18 cellular contexts compared by ENCODE assay signal in genomic region chr16:48232459-48233040, GRCh38. TPM values are rescaled to one million over a fixed set of nuclear protein-coding genes. Genes with fewer than 3 reads are reported as not detected.
DNase-seq lines count a peak whose midpoint lies in the region; ATAC-seq, FAIRE-seq and TF ChIP-seq lines count a peak whose summit lies in the region.
"Had no signal": no experiment of that assay in that cellular context is flagged by ENCODE, and none has a peak within 500 bp of the region (broad histone marks: within the 10 kb centered on the region; RNA-seq: fewer than 3 reads in every experiment).

No MANE protein-coding gene starts in this region.

- 0 out of 2 replicates have a peak overlapping the region, but pooled peaks have one; percentile 58 for H2AFZ ChIP-seq in H1 (ENCODE audit: low read length)

- no peak overlapping the region for H2BK5ac ChIP-seq in H1 (ENCODE audit: low read depth, low read length)

- H3K4ac ChIP-seq in H1 (replicated peaks; ENCODE audit: insufficient read length, low read depth, low read length): no peak overlapping the region

- no peak overlapping the region for H2BK120ac ChIP-seq in H1 (replicated peaks; ENCODE audit: low read depth, low read length)

- H3K4me2 ChIP-seq in H1 (ENCODE audit: insufficient read depth in 1 of 2, low read depth in 2 of 2, low read length in 2 of 2): no peak overlapping the region

- no peak overlapping the region for H4K91ac ChIP-seq in H1 (replicated peaks; ENCODE audit: insufficient read length, low read length)

- H3K27me3 ChIP-seq in H1 (replicated peaks in 1 of 4; ENCODE audit: control insufficient read depth in 3 of 4, extremely low read depth in 1 of 4, insufficient read depth in 3 of 4, low read length in 3 of 4): no peaks in the 10 kb centered on the region
- H3K27me3 ChIP-seq: stomach, uterus had no signal

- ATAC-seq in GM18868 (IDR thresholded peaks at IDR 0.05; ENCODE audit: unreplicated experiment) (peak; percentile 48), GM21786 (IDR thresholded peaks at IDR 0.05; ENCODE audit: unreplicated experiment) (no peak), Right ventricle myocardium superior (ENCODE audit: poor library complexity) (no peak), GM19351 (IDR thresholded peaks at IDR 0.05; ENCODE audit: unreplicated experiment) (no peak)

- no peaks in the 10 kb centered on the region for H4K20me1 ChIP-seq in H1 (replicated peaks in 1 of 2; ENCODE audit: control insufficient read depth in 1 of 2, insufficient read depth in 2 of 2, low read length in 2 of 2)

- no peaks in the 10 kb centered on the region for H3K79me1 ChIP-seq in H1 (ENCODE audit: low read depth, low read length)

- peak overlapping the region; percentile 6 for H3K4me3 Mint-ChIP-seq in activated CD4-positive, alpha-beta memory T cell treated with anti-CD3 and anti-CD28 coated beads for 36 hours

- intact Hi-C loops in activated CD4-positive, alpha-beta memory T cell treated with anti-CD3 and anti-CD28 coated beads for 36 hours (cut with micrococcal nuclease): loop anchor here (1.0 to 5.0 kb wide), 4 partner anchors 12 to 390 kb away; partner anchors contain the start of gene LONP2
- intact Hi-C loops in Right ventricle myocardium superior (cut with DNase I): loop anchor here (10.0 kb wide), 1 partner anchor 402 kb away; no protein-coding TSS in a partner anchor

- TF ChIP-seq RAD21 in H1 (IDR thresholded peaks at IDR 0.05 in 1 of 2, conservative IDR thresholded peaks at IDR 0.05 in 1 of 2; ENCODE audit: low read depth in 2 of 2, low read length in 2 of 2): no peak

- no peak overlapping the region for H3K18ac ChIP-seq in H1 (ENCODE audit: extremely low read depth, low read length)

- DNase-seq in Daoy (ENCODE audit: low read depth) (peak; percentile 14), H1 (ENCODE audit: low read depth in 1 of 2, low spot score in 2 of 2) (no peak), Right ventricle myocardium superior (no peak), ecto neural progenitor cell (ENCODE audit: low spot score) (no peak)
- peak; percentile 21 for DNase-seq in activated CD4-positive, alpha-beta memory T cell treated with anti-CD3 and anti-CD28 coated beads for 36 hours
- DNase-seq: cerebellar nuclear complex, kidney, NCI-H1417 treated with DMSO at 0.1 percent for 48 hours, SIG-M5, T1000 had no signal

- peaks cover 20% of the 10 kb centered on the region for H3K4me1 Mint-ChIP-seq in activated CD4-positive, alpha-beta memory T cell treated with anti-CD3 and anti-CD28 coated beads for 36 hours (ENCODE audit: low read depth)

- H3K4me1 ChIP-seq in H1 (replicated peaks in 1 of 4; ENCODE audit: control insufficient read depth in 3 of 4, insufficient read depth in 4 of 4, low read length in 3 of 4): no peaks in the 10 kb centered on the region
- H3K4me1 ChIP-seq: uterus had no signal

- H2BK12ac ChIP-seq in H1 (ENCODE audit: low read depth, low read length): no peak overlapping the region

- no peak overlapping the region for H4K8ac ChIP-seq in H1 (ENCODE audit: extremely low read depth, insufficient read depth, low read length)

- H3K9me3 Mint-ChIP-seq in activated CD4-positive, alpha-beta memory T cell treated with anti-CD3 and anti-CD28 coated beads for 36 hours: no peaks in the 10 kb centered on the region

- H3K23ac ChIP-seq in H1 (ENCODE audit: insufficient read length): no peak overlapping the region

- H3K79me2 ChIP-seq in H1 (ENCODE audit: control insufficient read depth in 1 of 2, insufficient read depth in 2 of 2, low read length in 2 of 2): no peaks in the 10 kb centered on the region

- no peaks in the 10 kb centered on the region for H3K23me2 ChIP-seq in H1 (ENCODE audit: low read depth, low read length)

- POLR2A ChIA-PET in activated CD4-positive, alpha-beta memory T cell treated with anti-CD3 and anti-CD28 coated beads for 36 hours (lab: Charles Lee): no interaction called here
- POLR2A ChIA-PET in H1 (lab: Charles Lee; ENCODE audit: partially characterized antibody): interaction anchor here (0.8 kb wide), 1 partner anchor 128 kb away, joined by 3 read pairs; no protein-coding TSS in a partner anchor

- no peak overlapping the region for H2BK15ac ChIP-seq in H1 (ENCODE audit: low read length)

- WGBS in H1 (ENCODE audit: extremely low coverage in 1 of 2, insufficient coverage in 1 of 2, insufficient read length in 1 of 2, insufficient replicate concordance in 2 of 2, low coverage in 1 of 2, low lambda C conversion rate in 2 of 2, missing lambda C conversion rate in 1 of 2), 2 experiments: 96% methylated on average over 2 of the region's 2 CpGs; no CpG with 5 or more reads in 1 of the 2 experiments

- TF ChIP-seq CTCF in H1 (IDR thresholded peaks at IDR 0.05; ENCODE audit: control extremely low read depth in 1 of 3, insufficient read depth in 1 of 3, low read depth in 1 of 3, low read length in 3 of 3): no peak

- H3K56ac ChIP-seq in H1 (replicated peaks; ENCODE audit: insufficient read length, low read depth, low read length): no peak overlapping the region

- TF ChIP-seq POLR2A in H1 (IDR thresholded peaks at IDR 0.05; ENCODE audit: control extremely low read depth in 1 of 2, low read depth in 2 of 2, low read length in 2 of 2): no peak

- H3K27me3 Mint-ChIP-seq in activated CD4-positive, alpha-beta memory T cell treated with anti-CD3 and anti-CD28 coated beads for 36 hours: no peaks in the 10 kb centered on the region

- no peaks in the 10 kb centered on the region for H3K9me3 ChIP-seq in H1 (ENCODE audit: insufficient read depth in 2 of 2, low read depth in 1 of 2, low read length in 1 of 2)
- H3K9me3 ChIP-seq: stomach, uterus had no signal

- no peaks in the 10 kb centered on the region for H3K36me3 Mint-ChIP-seq in activated CD4-positive, alpha-beta memory T cell treated with anti-CD3 and anti-CD28 coated beads for 36 hours

- H3K36me3 ChIP-seq in H1 (ENCODE audit: control insufficient read depth in 2 of 4, insufficient read depth in 4 of 4, low read length in 3 of 4): no peaks in the 10 kb centered on the region
- H3K36me3 ChIP-seq: stomach, uterus had no signal

- H3K27ac ChIP-seq in H1 (ENCODE audit: low read depth, low read length): no peak overlapping the region
- H3K27ac ChIP-seq: stomach, uterus had no signal

- no peak overlapping the region for H2AK5ac ChIP-seq in H1 (ENCODE audit: low read depth, low read length)

- TF ChIP-seq EP300 in H1 (IDR thresholded peaks at IDR 0.05; ENCODE audit: borderline replicate concordance in 1 of 2, low read depth in 2 of 2, low read length in 2 of 2): no peak

- no peak overlapping the region for H4K5ac ChIP-seq in H1 (ENCODE audit: insufficient read length, low read depth, low read length)

- no peak overlapping the region for H3K9ac ChIP-seq in H1 (replicated peaks in 1 of 4; ENCODE audit: extremely low read depth in 1 of 4, low read depth in 3 of 4, low read length in 3 of 4)

- H2BK20ac ChIP-seq in H1 (ENCODE audit: low read length): no peak overlapping the region

- peak overlapping the region; percentile 58 for H3K27ac Mint-ChIP-seq in activated CD4-positive, alpha-beta memory T cell treated with anti-CD3 and anti-CD28 coated beads for 36 hours

- CTCF ChIA-PET in activated CD4-positive, alpha-beta memory T cell treated with anti-CD3 and anti-CD28 coated beads for 36 hours (lab: Charles Lee): interaction anchor here (0.8 to 1.4 kb wide), 5 partner anchors 68 to 399 kb away, joined by 3 to 5 read pairs (median 3); no protein-coding TSS in a partner anchor
- CTCF ChIA-PET in H1 (lab: Charles Lee; ENCODE audit: partially characterized antibody): interaction anchor here (0.7 to 2.9 kb wide), 10 partner anchors 14 to 398 kb away, joined by 3 to 12 read pairs (median 4); no protein-coding TSS in a partner anchor

- no peak overlapping the region for H3K4me3 ChIP-seq in H1 (ENCODE audit: extremely low read depth in 1 of 4, insufficient read depth in 2 of 4, low read depth in 3 of 4, low read length in 4 of 4)
- H3K4me3 ChIP-seq: stomach, uterus had no signal

- no peak for FAIRE-seq in H1 (lab: Jason Lieb, UNC)
- FAIRE-seq: D721Med, endometrium, kidney had no signal

- H3K14ac ChIP-seq in H1 (ENCODE audit: insufficient read length): no peak overlapping the region

TF ChIP-seq in H1, 55 proteins besides CTCF, POLR2A, EP300 and RAD21 (continues in another document):
- TF ChIP-seq E2F6 (IDR thresholded peaks at IDR 0.05): no peak

RNA-seq across cellular contexts. Expression of gene LONP2, which starts 11.6 kb away (rescaled TPM):
- 20.0 and 29.2 TPM in 2 replicates for total RNA-seq in Daoy (2014; rRNA removed; shearing (Covaris generic))
- 10 to 100 TPM; 56.6 to 56.8 TPM for total RNA-seq in activated CD4-positive, alpha-beta memory T cell treated with anti-CD3 and anti-CD28 coated beads for 36 hours
- 22.4 and 23.1 TPM in 2 replicates for total RNA-seq in H1 (2021; fragmentation: NEBNext Ultra II Directional; extraction: Animal tissue kit (Norgen Biotek cat#: 25700))
- polyA plus RNA-seq in H1 (2011; rRNA removed): 7.0 and 8.1 TPM in 2 replicates
- 9.9 TPM for polyA plus RNA-seq in H1 (2011; cell fraction: cytosol; rRNA removed)
- 9.2 TPM for polyA plus RNA-seq in H1 (2011; cell fraction: nucleus; rRNA removed)
- polyA plus RNA-seq in H1 (2012, experiment 1 of 2): 11.5 to 14.9 TPM (median 13.8 TPM) in 4 replicates
- polyA plus RNA-seq in H1 (2012, experiment 2 of 2): 2.2 TPM
- 8.2 TPM for polyA plus RNA-seq in H1 (2013, experiment 1 of 2)
- 8.2 TPM for polyA plus RNA-seq in H1 (2013, experiment 2 of 2)
- polyA minus RNA-seq in H1 (2011; rRNA and poly(A)+ RNA removed): 28.1 and 33.9 TPM in 2 replicates
- 18.2 TPM for polyA minus RNA-seq in H1 (2011; cell fraction: cytosol; rRNA and poly(A)+ RNA removed)
- 25.2 TPM for polyA minus RNA-seq in H1 (2011; cell fraction: nucleus; rRNA and poly(A)+ RNA removed)
- total RNA-seq in Right ventricle myocardium superior: 58.6 TPM

RNA-seq across cellular contexts. Expression of gene ABCC11, which starts 14.8 kb away (rescaled TPM):
- total RNA-seq in Daoy (2014; rRNA removed; shearing (Covaris generic)): not detected in 2 replicates
- total RNA-seq in activated CD4-positive, alpha-beta memory T cell treated with anti-CD3 and anti-CD28 coated beads for 36 hours: under 1 TPM; 0.15 to 0.33 TPM
- not detected in 2 replicates for total RNA-seq in H1 (2021; fragmentation: NEBNext Ultra II Directional; extraction: Animal tissue kit (Norgen Biotek cat#: 25700))
- polyA plus RNA-seq in H1 (2011; rRNA removed): 0.06 TPM in 2 replicates
- polyA plus RNA-seq in H1 (2011; cell fraction: cytosol; rRNA removed): 0.06 TPM
- 0.26 TPM for polyA plus RNA-seq in H1 (2011; cell fraction: nucleus; rRNA removed)
- 0.11 to 0.17 TPM (median 0.11 TPM) in 3 of 4 replicates, not detected in the other for polyA plus RNA-seq in H1 (2012, experiment 1 of 2)
- polyA plus RNA-seq in H1 (2012, experiment 2 of 2): 0.07 TPM
- 0.18 TPM for polyA plus RNA-seq in H1 (2013, experiment 1 of 2)
- polyA plus RNA-seq in H1 (2013, experiment 2 of 2): 0.04 TPM
- 0.15 TPM in 1 of 2 replicates, not detected in the other for polyA minus RNA-seq in H1 (2011; rRNA and poly(A)+ RNA removed)
- not detected for polyA minus RNA-seq in H1 (2011; cell fraction: cytosol; rRNA and poly(A)+ RNA removed)
- not detected for polyA minus RNA-seq in H1 (2011; cell fraction: nucleus; rRNA and poly(A)+ RNA removed)
- not detected for total RNA-seq in Right ventricle myocardium superior
- total RNA-seq: kidney, skeletal muscle tissue had no signal

Comparison
In these comparisons a context has a peak if more than half of its experiments do, and no peak if none do; other contexts are left out.
1. DNase-seq: peak in Daoy (single experiment) and activated CD4-positive, alpha-beta memory T cell treated with anti-CD3 and anti-CD28 coated beads for 36 hours (single experiment); none in H1 (0 of 2), Right ventricle myocardium superior (single experiment) and ecto neural progenitor cell (single experiment).